ENCODE assay signal across 8 cellular contexts in the genomic region with DNA sequence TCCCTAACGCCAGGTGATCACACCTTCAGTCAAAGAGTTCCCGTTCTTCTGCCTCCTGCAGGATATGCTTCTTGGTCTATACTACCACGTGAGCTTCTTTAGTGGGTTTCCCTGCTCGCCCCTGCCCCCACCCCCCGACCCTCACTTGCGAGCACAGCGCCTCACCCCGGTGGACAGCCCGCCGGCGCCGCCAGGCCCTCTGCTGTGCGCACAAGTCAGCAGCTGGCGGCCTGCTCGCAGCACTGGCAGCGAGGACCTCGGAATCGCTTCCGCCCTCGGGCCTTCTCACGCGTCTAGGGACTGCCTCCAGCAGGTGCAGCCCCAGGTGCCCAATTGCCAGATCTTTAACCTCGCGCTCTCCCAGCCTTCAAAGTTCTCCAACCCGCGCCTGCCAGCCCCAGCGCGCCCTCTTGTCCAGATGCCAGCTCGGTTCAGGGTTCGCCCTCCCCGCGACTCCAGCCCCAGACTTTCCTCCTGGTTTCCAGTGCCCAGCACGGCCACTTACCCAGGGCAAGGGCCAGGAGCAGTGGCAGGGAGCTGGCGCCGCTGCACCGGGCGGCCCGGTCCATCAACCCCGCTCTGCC. TPM values are rescaled to one million over a fixed set of nuclear protein-coding genes. Genes with fewer than 3 reads are reported as not detected.
DNase-seq lines count a peak whose midpoint lies in the region; ATAC-seq and TF ChIP-seq lines count a peak whose summit lies in the region.

No MANE protein-coding gene starts in this region.

- CTCF ChIA-PET in HCT116 (lab: Charles Lee) = interaction anchor here (0.6 to 2.3 kb wide), 21 partner anchors 9 to 569 kb away, joined by 3 to 17 read pairs (median 3); no protein-coding TSS in a partner anchor

- TF ChIP-seq RAD21 in HCT116 (IDR thresholded peaks at IDR 0.05; ENCODE audit: low read depth) = peak; percentile 36; the same call in 1 of the 2 replicates

- H2AFZ ChIP-seq in HCT116 (ENCODE audit: low read depth, low read length, poor library complexity, severe bottlenecking) = peak overlapping the region; percentile 79
- H2AFZ ChIP-seq in OCI-LY1 (ENCODE audit: low read length) = no peak overlapping the region

- intact Hi-C loops in HCT116 (cut with micrococcal nuclease) = loop anchor here (2.0 to 5.0 kb wide), 3 partner anchors 119 to 472 kb away; no protein-coding TSS in a partner anchor

- DNase-seq in HCT116 (ENCODE audit: low read depth, low spot score) (no peak), lung (ENCODE audit: low spot score) (peak; percentile 77), ureter (ENCODE audit: low spot score) (peak; percentile 64), NCI-H1694 treated with DMSO at 0.1 percent for 48 hours (lab: John Stamatoyannopoulos, UW) (no peak)

- H3K9me3 ChIP-seq in HCT116 (ENCODE audit: control insufficient read depth in 1 of 2, insufficient read depth in 1 of 2, low read depth in 1 of 2, low read length in 2 of 2) = no peaks in the 10 kb centered on the region
- no peaks in the 10 kb centered on the region for H3K9me3 ChIP-seq in OCI-LY1 (ENCODE audit: low read length)
- no peaks in the 10 kb centered on the region for H3K9me3 ChIP-seq in ectodermal cell (ENCODE audit: control insufficient read depth, low read length)
- no peaks in the 10 kb centered on the region for H3K9me3 ChIP-seq in lung (ENCODE audit: control insufficient read depth in 2 of 2, insufficient read depth in 1 of 2, low read length in 1 of 2)

- RAD21 ChIA-PET in HCT116 (lab: Charles Lee; ENCODE audit: low non-redundant PET in 1 of 2, low total read pairs in 2 of 2, uncharacterized antibody in 2 of 2, unreplicated experiment in 2 of 2) = interaction anchor here in 1 of 2 experiments (1.1 kb wide), 1 partner anchor 262 kb away, joined by 3 read pairs; no protein-coding TSS in a partner anchor

- peak overlapping the region; percentile 37 for H3K27ac ChIP-seq in C4-2B
- peak overlapping the region; percentile 84 for H3K27ac ChIP-seq in HCT116 (ENCODE audit: low read depth, low read length)
- no peak overlapping the region for H3K27ac ChIP-seq in OCI-LY1 (ENCODE audit: low read depth, low read length, poor library complexity, severe bottlenecking)
- no peak overlapping the region for H3K27ac ChIP-seq in ectodermal cell (ENCODE audit: insufficient read depth, low read depth, low read length, poor library complexity, severe bottlenecking)
- peak overlapping the region in 1 of 2 donors; percentile 85 for H3K27ac ChIP-seq in lung (ENCODE audit: low read depth in 1 of 2, low read length in 1 of 2)

- H3F3A ChIP-seq in OCI-LY1 (ENCODE audit: insufficient read depth, low read length) = no peaks in the 10 kb centered on the region

- TF ChIP-seq POLR2A in HCT116 (IDR thresholded peaks at IDR 0.05; ENCODE audit: borderline replicate concordance, extremely low read depth, insufficient read depth, insufficient read length) = peak; percentile 27

- no peak for TF ChIP-seq CTCF in C4-2B (conservative IDR thresholded peaks at IDR 0.05)
- peak; percentile 76 to 82 (median 77) for TF ChIP-seq CTCF in HCT116 (IDR thresholded peaks at IDR 0.05 in 2 of 3, conservative IDR thresholded peaks at IDR 0.05 in 1 of 3; ENCODE audit: borderline replicate concordance in 1 of 3, insufficient read depth in 1 of 3, low read depth in 2 of 3, low read length in 2 of 3)
- peak; percentile 16; the same call in 1 of the 2 replicates for TF ChIP-seq CTCF in OCI-LY1 (IDR thresholded peaks at IDR 0.05; ENCODE audit: low read length)
- TF ChIP-seq CTCF in lung (IDR thresholded peaks at IDR 0.05; ENCODE audit: control extremely low read depth, extremely low read depth) = no peak

- no peaks in the 10 kb centered on the region for H3K9me2 ChIP-seq in HCT116 (ENCODE audit: insufficient read depth)
- no peaks in the 10 kb centered on the region for H3K9me2 ChIP-seq in OCI-LY1 (ENCODE audit: low read depth, low read length)

- H3K27me3 ChIP-seq in HCT116 (ENCODE audit: insufficient read depth, low read length) (no peaks in the 10 kb centered on the region), OCI-LY1 (ENCODE audit: insufficient read depth, low read length) (no peaks in the 10 kb centered on the region), ectodermal cell (ENCODE audit: control insufficient read depth, insufficient read depth, low read length, poor library complexity, severe bottlenecking) (peaks cover 41% of the 10 kb centered on the region), lung (ENCODE audit: control insufficient read depth, insufficient read depth) (no peaks in the 10 kb centered on the region)

- ATAC-seq in HCT116 (peak; percentile 83), lung (ENCODE audit: insufficient read depth, low FRiP score) (peak; percentile 83), HG03378 (IDR thresholded peaks at IDR 0.05; ENCODE audit: unreplicated experiment) (no peak)

- TSS peak; percentile 79 for BruUV-seq in HCT116 (replicated peaks; lab: Mats Ljungman, UMichigan)

- H4K20me1 ChIP-seq in HCT116 (ENCODE audit: insufficient read depth) = no peaks in the 10 kb centered on the region
- H4K20me1 ChIP-seq in OCI-LY1 (ENCODE audit: insufficient read depth, low read length) = no peaks in the 10 kb centered on the region

- H3K4me1 ChIP-seq in HCT116 (ENCODE audit: control insufficient read depth in 1 of 2, insufficient read depth in 2 of 2, low read length in 2 of 2) (peaks cover 9 to 19% of the 10 kb centered on the region in 2 experiments), OCI-LY1 (ENCODE audit: insufficient read depth, low read length, severe bottlenecking) (no peaks in the 10 kb centered on the region), ectodermal cell (ENCODE audit: control insufficient read depth, insufficient read depth, low read length) (no peaks in the 10 kb centered on the region), lung (ENCODE audit: control insufficient read depth in 2 of 2, insufficient read depth in 2 of 2, low read length in 2 of 2) (no peaks in the 10 kb centered on the region)

- POLR2A ChIA-PET in HCT116 (lab: Charles Lee) = interaction anchor here (1.3 to 1.8 kb wide), 3 partner anchors 18 to 349 kb away, joined by 3 to 13 read pairs (median 4); a partner anchor contains a TSS

- peak overlapping the region; percentile 61 to 69 for H3K4me3 ChIP-seq in HCT116 (replicated peaks in 1 of 2; ENCODE audit: low read depth in 1 of 2, low read length in 2 of 2)
- peak overlapping the region; percentile 31 for H3K4me3 ChIP-seq in OCI-LY1 (ENCODE audit: low read depth, low read length, poor library complexity, severe bottlenecking)
- peak overlapping the region; percentile 50 for H3K4me3 ChIP-seq in ectodermal cell (ENCODE audit: insufficient read depth, low read depth, low read length)
- peak overlapping the region; percentile 44 for H3K4me3 ChIP-seq in lung

- H3K4me2 ChIP-seq in HCT116 (ENCODE audit: low read length) (peak overlapping the region; percentile 92), OCI-LY1 (ENCODE audit: low read length) (peak overlapping the region; percentile 4; the same call in 1 of the 2 replicates)

- whole genome bisulfite sequencing in ectodermal cell, 2 experiments = 2% methylated on average over 39 of the region's 39 CpGs
- WGBS in lung, 2 donors = 1 to 2% methylated on average over 39 of the region's 39 CpGs

- H3K79me2 ChIP-seq in HCT116 (ENCODE audit: insufficient read depth, low read length) (no peaks in the 10 kb centered on the region), OCI-LY1 (ENCODE audit: insufficient read depth, low read length) (no peaks in the 10 kb centered on the region)

- H3K36me3 ChIP-seq in HCT116 (ENCODE audit: control insufficient read depth in 1 of 2, insufficient read depth in 2 of 2, low read length in 2 of 2) = no peaks in the 10 kb centered on the region
- H3K36me3 ChIP-seq in OCI-LY1 (ENCODE audit: insufficient read depth, low read length) = no peaks in the 10 kb centered on the region
- H3K36me3 ChIP-seq in ectodermal cell (ENCODE audit: control insufficient read depth, insufficient read depth, low read length) = no peaks in the 10 kb centered on the region
- no peaks in the 10 kb centered on the region for H3K36me3 ChIP-seq in lung (ENCODE audit: control insufficient read depth in 2 of 2, insufficient read depth in 2 of 2, low read length in 2 of 2)

- H3K9ac ChIP-seq in HCT116 (ENCODE audit: low read length) = peak overlapping the region; percentile 69
- no peak overlapping the region for H3K9ac ChIP-seq in OCI-LY1 (ENCODE audit: low read length)

TF ChIP-seq in HCT116, 20 proteins besides CTCF, POLR2A, EP300 and RAD21 (continues in another document):
- TF ChIP-seq EZH2phosphoT487 (IDR thresholded peaks at IDR 0.05; ENCODE audit: borderline replicate concordance) (no peak), EZH2 (IDR thresholded peaks at IDR 0.05) (no peak), SIN3A (IDR thresholded peaks at IDR 0.05; ENCODE audit: low read depth) (peak; percentile 41; the same call in 1 of the 2 replicates), SP1 (IDR thresholded peaks at IDR 0.05; ENCODE audit: low read depth) (peak; percentile 28; the same call in 1 of the 2 replicates), CEBPB (IDR thresholded peaks at IDR 0.05; ENCODE audit: low read depth) (no peak), TCF7L2 (IDR thresholded peaks at IDR 0.05; ENCODE audit: borderline replicate concordance, extremely low read depth, insufficient read depth, insufficient read length) (peak; percentile 54), ZFX (IDR thresholded peaks at IDR 0.05) (peak; percentile 79), POLR2AphosphoS5 (IDR thresholded peaks at IDR 0.05; ENCODE audit: low read depth, low read length) (peak; percentile 68), CBX3 (IDR thresholded peaks at IDR 0.05; ENCODE audit: low read depth) (peak; percentile 82; the same call in 1 of the 2 replicates)
- TF ChIP-seq, protein P1, sequence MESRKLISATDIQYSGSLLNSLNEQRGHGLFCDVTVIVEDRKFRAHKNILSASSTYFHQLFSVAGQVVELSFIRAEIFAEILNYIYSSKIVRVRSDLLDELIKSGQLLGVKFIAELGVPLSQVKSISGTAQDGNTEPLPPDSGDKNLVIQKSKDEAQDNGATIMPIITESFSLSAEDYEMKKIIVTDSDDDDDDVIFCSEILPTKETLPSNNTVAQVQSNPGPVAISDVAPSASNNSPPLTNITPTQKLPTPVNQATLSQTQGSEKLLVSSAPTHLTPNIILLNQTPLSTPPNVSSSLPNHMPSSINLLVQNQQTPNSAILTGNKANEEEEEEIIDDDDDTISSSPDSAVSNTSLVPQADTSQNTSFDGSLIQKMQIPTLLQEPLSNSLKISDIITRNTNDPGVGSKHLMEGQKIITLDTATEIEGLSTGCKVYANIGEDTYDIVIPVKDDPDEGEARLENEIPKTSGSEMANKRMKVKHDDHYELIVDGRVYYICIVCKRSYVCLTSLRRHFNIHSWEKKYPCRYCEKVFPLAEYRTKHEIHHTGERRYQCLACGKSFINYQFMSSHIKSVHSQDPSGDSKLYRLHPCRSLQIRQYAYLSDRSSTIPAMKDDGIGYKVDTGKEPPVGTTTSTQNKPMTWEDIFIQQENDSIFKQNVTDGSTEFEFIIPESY (IDR thresholded peaks at IDR 0.05; ENCODE audit: extremely low read depth, insufficient replicate concordance, low read length) = no peak

RNA-seq across cellular contexts. Expression of a gene that starts 0.5 kb away (rescaled TPM):
- total RNA-seq in HCT116 (2021; ENCODE audit: unreplicated experiment) (4.5 TPM), lung (1 to 10 TPM; 4.4 to 9.2 TPM), ureter (8.3 TPM)
- 2.2 and 2.4 TPM in 2 replicates for polyA plus RNA-seq in HCT116 (2012)
- polyA plus RNA-seq in ectodermal cell (2013, experiment 1 of 4) = 0.57 TPM
- polyA plus RNA-seq in ectodermal cell (2013, experiment 2 of 4) = 0.60 TPM
- 0.64 TPM for polyA plus RNA-seq in ectodermal cell (2013, experiment 3 of 4)
- polyA plus RNA-seq in ectodermal cell (2013, experiment 4 of 4) = 0.97 TPM
- polyA plus RNA-seq in lung = 1 to 10 TPM; 3.0 to 3.6 TPM

Comparison
In these comparisons a context has a peak if more than half of its experiments do, and no peak if none do; other contexts are left out.
1. H3K27ac ChIP-seq: peak in C4-2B (single experiment) and HCT116 (single experiment); none in OCI-LY1 (single experiment) and ectodermal cell (single experiment).
2. CTCF ChIP-seq: peak in HCT116 (3 of 3) and OCI-LY1 (single experiment); none in C4-2B (single experiment) and lung (single experiment).
3. DNase-seq: peak in lung (single experiment) and ureter (single experiment); none in HCT116 (single experiment) and NCI-H1694 treated with DMSO at 0.1 percent for 48 hours (single experiment).
4. Peak in every context shown above with its lines, with median percentiles within 50 percentile points of each other: H3K4me3 ChIP-seq.